Comparison of ENCODE assay signal across 8 cellular contexts in the genomic region with DNA sequence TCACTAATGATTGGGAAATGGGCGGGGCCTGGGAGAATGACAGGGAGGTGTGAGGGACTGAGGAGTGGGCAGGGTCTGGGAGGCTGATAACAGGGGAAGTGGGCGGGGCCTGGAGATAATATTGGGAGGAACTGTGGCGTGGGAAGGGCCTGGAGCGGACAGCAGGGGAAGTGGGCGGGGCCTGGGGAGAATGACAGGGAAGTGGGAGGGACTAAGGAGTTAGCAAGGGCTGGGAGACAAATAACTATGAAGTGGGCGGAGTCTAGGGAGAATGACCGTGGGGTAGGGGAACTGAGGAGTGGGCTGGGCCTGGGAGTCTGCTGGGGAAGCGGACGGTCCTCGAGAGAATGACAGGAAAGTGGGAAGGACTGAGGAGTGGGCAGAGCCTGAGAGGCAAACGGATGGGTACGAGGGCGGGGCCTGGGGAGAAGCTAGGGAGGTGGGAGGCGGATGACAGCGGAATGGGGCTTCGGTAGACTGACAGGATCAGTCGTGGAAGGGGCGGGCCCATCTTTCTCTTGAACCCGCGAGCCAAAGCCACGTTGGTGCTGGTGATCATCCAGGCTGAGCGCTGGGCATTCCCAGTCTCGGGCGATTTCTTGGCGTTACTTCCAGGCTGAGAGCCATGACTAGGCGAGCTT. TPM values are rescaled to one million over a fixed set of nuclear protein-coding genes. Genes with fewer than 3 reads are reported as not detected.
DNase-seq lines count a peak whose midpoint lies in the region; ATAC-seq, FAIRE-seq and TF ChIP-seq lines count a peak whose summit lies in the region.

No MANE protein-coding gene starts in this region.

- H3K27ac ChIP-seq in breast epithelium (peak overlapping the region; percentile 60 to 75), iPS-18a (ENCODE audit: low read length) (no peak overlapping the region)

- no peak for TF ChIP-seq POLR2A in breast epithelium (IDR thresholded peaks at IDR 0.05)

- no peaks in the 10 kb centered on the region for H3K36me3 ChIP-seq in MG63
- H3K36me3 ChIP-seq in breast epithelium = no peaks in the 10 kb centered on the region
- H3K36me3 ChIP-seq in iPS-18a (ENCODE audit: control insufficient read depth, low read depth, low read length) = no peaks in the 10 kb centered on the region

- DNase-seq in DMS 273 (lab: John Stamatoyannopoulos, UW; ENCODE audit: unreplicated experiment) (peak; percentile 90), MG63 (peak; percentile 84), breast epithelium (ENCODE audit: low spot score in 2 of 2) (peak; percentile 73 to 78), skeletal muscle cell (ENCODE audit: low read depth) (peak; percentile 48)

- ATAC-seq in GM21576 (IDR thresholded peaks at IDR 0.05; ENCODE audit: unreplicated experiment) (peak; percentile 51), HG03025 (IDR thresholded peaks at IDR 0.05; ENCODE audit: low FRiP score, unreplicated experiment) (no peak)

- intact Hi-C loops in breast epithelium (cut with DNase I; ENCODE audit: low total_unique reads) = no loop called here

- H3K4me3 ChIP-seq in MG63 (peak overlapping the region; percentile 54), breast epithelium (peak overlapping the region; percentile 52 to 87 (median 71)), iPS-18a (ENCODE audit: low read length) (peak overlapping the region; percentile 72), skeletal muscle cell (ENCODE audit: low read depth, low read length) (peak overlapping the region; percentile 59)

- H3K9me3 ChIP-seq in MG63 = no peaks in the 10 kb centered on the region
- H3K9me3 ChIP-seq in breast epithelium = no peaks in the 10 kb centered on the region
- H3K9me3 ChIP-seq in iPS-18a (ENCODE audit: control insufficient read depth, low read depth, low read length) = no peaks in the 10 kb centered on the region

- TF ChIP-seq CTCF in breast epithelium (IDR thresholded peaks at IDR 0.05) = no peak

- FAIRE-seq in TTC549 (lab: Jason Lieb, UNC) = peak; percentile 95

- H3K27me3 ChIP-seq in MG63 (no peaks in the 10 kb centered on the region), breast epithelium (no peaks in the 10 kb centered on the region), iPS-18a (ENCODE audit: control insufficient read depth, insufficient read depth, low read length) (no peaks in the 10 kb centered on the region)

- H3K4me1 ChIP-seq in breast epithelium (no peaks in the 10 kb centered on the region), iPS-18a (ENCODE audit: control insufficient read depth, low read depth, low read length) (no peaks in the 10 kb centered on the region)

- no peak overlapping the region for H3K9ac ChIP-seq in iPS-18a (ENCODE audit: low read length)

RNA-seq across cellular contexts. Expression of gene TUBB4A, which starts 14.0 kb away (rescaled TPM):
- total RNA-seq in MG63 (2014; rRNA removed; shearing (Covaris generic); ENCODE audit: low replicate concordance) = 0.03 TPM in 1 of 2 replicates, not detected in the other
- total RNA-seq in breast epithelium = under 1 TPM in 1 of 3 donors, not detected in 2; 0.48 TPM

RNA-seq across cellular contexts. Expression of gene TNFSF9, which starts 14.7 kb away (rescaled TPM):
- 4.5 and 10.5 TPM in 2 replicates for total RNA-seq in MG63 (2014; rRNA removed; shearing (Covaris generic); ENCODE audit: low replicate concordance)
- total RNA-seq in breast epithelium = 1 to 10 TPM in 1 of 3 donors, under 1 TPM in 2; 0.33 to 1.6 (median 0.44) TPM

RNA-seq across cellular contexts. Expression of gene DENND1C, which starts 34.6 kb away (rescaled TPM):
- not detected in 2 replicates for total RNA-seq in MG63 (2014; rRNA removed; shearing (Covaris generic); ENCODE audit: low replicate concordance)
- total RNA-seq in breast epithelium = 1 to 10 TPM; 1.3 to 3.2 (median 2.5) TPM

RNA-seq across cellular contexts. Expression of gene CRB3, which starts 52.1 kb away (rescaled TPM):
- not detected in 2 replicates for total RNA-seq in MG63 (2014; rRNA removed; shearing (Covaris generic); ENCODE audit: low replicate concordance)
- total RNA-seq in breast epithelium = 10 to 100 TPM in 2 of 3 donors, under 1 TPM in 1; 0.48 to 30.7 (median 24.6) TPM

RNA-seq across cellular contexts. Expression of gene SLC25A23, which starts 56.5 kb away (rescaled TPM):
- 8.5 and 10.9 TPM in 2 replicates for total RNA-seq in MG63 (2014; rRNA removed; shearing (Covaris generic); ENCODE audit: low replicate concordance)
- total RNA-seq in breast epithelium = 10 to 100 TPM; 14.0 to 37.8 (median 18.4) TPM
